ENCODE assay signal across 18 cellular contexts in the genomic region with DNA sequence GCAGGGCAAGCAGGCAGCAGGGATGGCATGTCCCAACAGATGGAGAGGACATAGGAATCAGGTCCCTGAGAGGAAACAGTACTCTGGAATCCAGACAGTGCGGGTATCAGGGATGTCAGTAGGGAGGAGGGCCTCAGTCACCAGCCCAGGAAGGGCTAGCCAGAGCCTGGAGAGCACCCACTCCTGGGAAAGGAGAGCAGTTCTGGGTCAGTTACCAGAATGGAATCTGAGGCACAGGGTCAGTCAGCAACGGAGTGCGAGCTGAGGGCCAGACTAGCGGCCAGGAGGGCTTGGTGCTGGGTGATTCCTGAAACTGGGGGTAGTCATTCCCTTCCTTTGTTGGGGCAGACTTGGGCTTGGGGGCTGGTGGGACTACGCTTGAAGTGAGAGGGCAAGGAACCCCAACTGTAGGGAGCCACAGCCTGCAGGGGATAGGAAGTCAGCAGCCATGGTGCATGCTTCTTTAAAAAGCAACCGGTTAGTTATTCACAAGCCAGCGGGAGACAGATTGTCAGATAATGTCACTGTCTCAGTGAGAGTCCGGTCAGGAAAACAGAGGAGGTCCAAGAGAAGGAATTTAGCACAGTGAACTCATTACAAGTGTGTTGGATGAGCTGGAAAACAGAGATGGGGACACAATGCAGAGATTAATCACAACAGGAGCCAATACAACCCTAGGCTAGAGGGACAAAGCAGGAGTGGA. TPM values are rescaled to one million over a fixed set of nuclear protein-coding genes. Genes with fewer than 3 reads are reported as not detected.
DNase-seq lines count a peak whose midpoint lies in the region; ATAC-seq, FAIRE-seq and TF ChIP-seq lines count a peak whose summit lies in the region.
"Had no signal": no experiment of that assay in that cellular context is flagged by ENCODE, and none has a peak within 500 bp of the region (broad histone marks: within the 10 kb centered on the region; RNA-seq: fewer than 3 reads in every experiment).

No MANE protein-coding gene starts in this region.

- H3K36me3 ChIP-seq in cardiac muscle cell (no peaks in the 10 kb centered on the region), right atrium auricular region (no peaks in the 10 kb centered on the region), astrocyte (ENCODE audit: insufficient read depth, low read length) (no peaks in the 10 kb centered on the region), neural progenitor cell (no peaks in the 10 kb centered on the region)
- H3K36me3 ChIP-seq: Peyer's patch had no signal

- H3K79me2 ChIP-seq in astrocyte (ENCODE audit: insufficient read depth, low read length) (no peaks in the 10 kb centered on the region), neural progenitor cell (ENCODE audit: low read depth) (no peaks in the 10 kb centered on the region)

- H3K4me1 Mint-ChIP-seq in astrocyte (ENCODE audit: low read depth, unreplicated experiment) (peaks cover 22% of the 10 kb centered on the region), neural progenitor cell (peaks cover 23% of the 10 kb centered on the region)
- peaks cover 55 to 62% of the 10 kb centered on the region in 2 donors for H3K4me1 Mint-ChIP-seq in stimulated activated naive B cell treated with anti-CD40 and anti-IgM and Interleukin-4, amounts not matched to agents 10 μg/mL and 1 μg/mL and 100 μg/mL, for 72 hours

- H3K36me3 Mint-ChIP-seq in astrocyte (ENCODE audit: low read depth, unreplicated experiment), result no peaks in the 10 kb centered on the region
- no peaks in the 10 kb centered on the region for H3K36me3 Mint-ChIP-seq in neural progenitor cell
- peaks cover 10 to 22% of the 10 kb centered on the region in 2 donors for H3K36me3 Mint-ChIP-seq in stimulated activated naive B cell treated with anti-CD40 and anti-IgM and Interleukin-4, amounts not matched to agents 10 μg/mL and 1 μg/mL and 100 μg/mL, for 72 hours

- TF ChIP-seq CTCF in cardiac muscle cell (IDR thresholded peaks at IDR 0.05; ENCODE audit: low read depth, low read length) (no peak), right atrium auricular region (IDR thresholded peaks at IDR 0.05) (no peak), astrocyte (IDR thresholded peaks at IDR 0.05; ENCODE audit: insufficient read depth, low read depth, low read length) (no peak), neural progenitor cell (IDR thresholded peaks at IDR 0.05) (no peak)

- H3K27me3 Mint-ChIP-seq in astrocyte (ENCODE audit: low read depth, unreplicated experiment), result peaks cover 13% of the 10 kb centered on the region
- peaks cover 2% of the 10 kb centered on the region for H3K27me3 Mint-ChIP-seq in neural progenitor cell (ENCODE audit: insufficient read depth, low read depth)
- H3K27me3 Mint-ChIP-seq in stimulated activated naive B cell treated with anti-CD40 and anti-IgM and Interleukin-4, amounts not matched to agents 10 μg/mL and 1 μg/mL and 100 μg/mL, for 72 hours, result no peaks in the 10 kb centered on the region

- H3K27ac Mint-ChIP-seq in astrocyte (ENCODE audit: unreplicated experiment), result no peak overlapping the region
- no peak overlapping the region for H3K27ac Mint-ChIP-seq in neural progenitor cell
- H3K27ac Mint-ChIP-seq in stimulated activated naive B cell treated with anti-CD40 and anti-IgM and Interleukin-4, amounts not matched to agents 10 μg/mL and 1 μg/mL and 100 μg/mL, for 72 hours, result peak overlapping the region; percentile 63
- H3K27ac Mint-ChIP-seq: HFFc6 had no signal

- ATAC-seq in stimulated activated naive B cell treated with anti-CD40 and anti-IgM and Interleukin-4, amounts not matched to agents 10 μg/mL and 1 μg/mL and 100 μg/mL, for 72 hours (replicated peaks), result no peak

- FAIRE-seq in astrocyte (lab: Jason Lieb, UNC), result no peak
- FAIRE-seq: A549 had no signal

- H2AFZ ChIP-seq in astrocyte (ENCODE audit: low read depth, low read length) (peak overlapping the region; percentile 17), neural progenitor cell (replicated peaks) (no peak overlapping the region)

- H3K9me3 Mint-ChIP-seq in astrocyte (ENCODE audit: unreplicated experiment), result no peaks in the 10 kb centered on the region
- H3K9me3 Mint-ChIP-seq in neural progenitor cell, result peaks cover 4% of the 10 kb centered on the region
- no peaks in the 10 kb centered on the region for H3K9me3 Mint-ChIP-seq in stimulated activated naive B cell treated with anti-CD40 and anti-IgM and Interleukin-4, amounts not matched to agents 10 μg/mL and 1 μg/mL and 100 μg/mL, for 72 hours
- H3K9me3 Mint-ChIP-seq: HFFc6 had no signal

- H3K4me1 ChIP-seq in cardiac muscle cell (ENCODE audit: low read depth), result peaks cover 13% of the 10 kb centered on the region
- H3K4me1 ChIP-seq in right atrium auricular region, result peaks cover 0 to 48% of the 10 kb centered on the region in 2 donors
- H3K4me1 ChIP-seq in astrocyte (ENCODE audit: insufficient read depth, low read length), result peaks cover 7% of the 10 kb centered on the region
- peaks cover 22% of the 10 kb centered on the region for H3K4me1 ChIP-seq in neural progenitor cell

- peaks cover 7% of the 10 kb centered on the region for H3F3A ChIP-seq in neural progenitor cell (ENCODE audit: low read depth)

- H3K4me3 ChIP-seq in cardiac muscle cell (no peak overlapping the region), right atrium auricular region (no peak overlapping the region), astrocyte (ENCODE audit: insufficient read depth, low read depth, low read length) (no peak overlapping the region), neural progenitor cell (no peak overlapping the region)
- H3K4me3 ChIP-seq: A549, Peyer's patch had no signal

- H3K4me2 ChIP-seq in astrocyte (ENCODE audit: low read length), result no peak overlapping the region
- peak overlapping the region; percentile 45 for H3K4me2 ChIP-seq in neural progenitor cell
- H3K4me2 ChIP-seq: A549 had no signal

- H3K4me3 Mint-ChIP-seq in astrocyte (ENCODE audit: unreplicated experiment), result no peak overlapping the region
- H3K4me3 Mint-ChIP-seq in neural progenitor cell, result no peak overlapping the region
- no peak overlapping the region for H3K4me3 Mint-ChIP-seq in stimulated activated naive B cell treated with anti-CD40 and anti-IgM and Interleukin-4, amounts not matched to agents 10 μg/mL and 1 μg/mL and 100 μg/mL, for 72 hours
- H3K4me3 Mint-ChIP-seq: HFFc6 had no signal

- peak overlapping the region; percentile 33 for H3K27ac ChIP-seq in cardiac muscle cell
- H3K27ac ChIP-seq in right atrium auricular region, result peak overlapping the region in 1 of 2 donors; percentile 16
- no peak overlapping the region for H3K27ac ChIP-seq in astrocyte (ENCODE audit: low read depth, low read length)
- no peak overlapping the region for H3K27ac ChIP-seq in neural progenitor cell
- H3K27ac ChIP-seq: A549, Peyer's patch had no signal

- DNase-seq in cardiac muscle cell (ENCODE audit: low read depth in 1 of 2, low spot score in 1 of 2) (no peak), right atrium auricular region (ENCODE audit: low spot score) (no peak), astrocyte (ENCODE audit: low read depth) (no peak), neural progenitor cell (ENCODE audit: low spot score) (peak; percentile 36), HPDE6-E6E7 (ENCODE audit: extremely low spot score) (no peak), NCI-H128 (lab: John Stamatoyannopoulos, UW; ENCODE audit: unreplicated experiment) (no peak)
- no peak for DNase-seq in stimulated activated naive B cell treated with anti-CD40 and anti-IgM and Interleukin-4, amounts not matched to agents 10 μg/mL and 1 μg/mL and 100 μg/mL, for 72 hours
- DNase-seq in stimulated activated CD4-positive, alpha-beta T cell treated with anti-CD3 and anti-CD28 coated beads, Interleukin-4, amount 100 ng/mL, for 4 hours, result no peak
- DNase-seq: GOT3, HFFc6, MV-4-11, NCI-H1436, NCI-H2029 treated with DMSO at 0.1 percent for 48 hours, NCI-H510A, Peyer's patch, SHP77 treated with DMSO at 0.1 percent for 48 hours had no signal

- H3K9me3 ChIP-seq in cardiac muscle cell (ENCODE audit: low read depth) (no peaks in the 10 kb centered on the region), right atrium auricular region (no peaks in the 10 kb centered on the region), astrocyte (ENCODE audit: insufficient read depth, low read depth, low read length) (no peaks in the 10 kb centered on the region), neural progenitor cell (ENCODE audit: low read depth) (no peaks in the 10 kb centered on the region)
- H3K9me3 ChIP-seq: A549, Peyer's patch had no signal

- H4K20me1 ChIP-seq in astrocyte (ENCODE audit: insufficient read depth, low read length) (no peaks in the 10 kb centered on the region), neural progenitor cell (ENCODE audit: low read depth) (no peaks in the 10 kb centered on the region)

- H3K27me3 ChIP-seq in cardiac muscle cell (no peaks in the 10 kb centered on the region), right atrium auricular region (no peaks in the 10 kb centered on the region), astrocyte (ENCODE audit: insufficient read depth, low read length) (no peaks in the 10 kb centered on the region), neural progenitor cell (no peaks in the 10 kb centered on the region)
- H3K27me3 ChIP-seq: Peyer's patch had no signal

- H3K9ac ChIP-seq in astrocyte (ENCODE audit: low read length), result no peak overlapping the region
- no peak overlapping the region for H3K9ac ChIP-seq in neural progenitor cell

RNA-seq across cellular contexts. Expression of a gene that starts 27.9 kb away (rescaled TPM):
- total RNA-seq in cardiac muscle cell, result 0.07 TPM in 1 of 2 replicates, not detected in the other
- polyA plus RNA-seq in cardiac muscle cell, result 0.07 and 0.14 TPM in 2 replicates
- total RNA-seq in right atrium auricular region, result 10 to 100 TPM in 1 of 2 donors, 1 to 10 TPM in 1; 6.7 to 11.6 TPM
- total RNA-seq in astrocyte, result 0.91 and 2.0 TPM in 2 replicates
- not detected in 2 replicates for total RNA-seq in neural progenitor cell (ENCODE audit: low replicate concordance)
- total RNA-seq: HFFc6 had no signal
- polyA plus RNA-seq: CD14-positive monocyte had no signal

RNA-seq across cellular contexts. Expression of a gene that starts 34.8 kb away (rescaled TPM):
- total RNA-seq in cardiac muscle cell (180 and 214 TPM in 2 replicates), right atrium auricular region (100 to 1,000 TPM; 679 to 853 TPM), astrocyte (1.8 and 2.1 TPM in 2 replicates), neural progenitor cell (ENCODE audit: low replicate concordance) (0.95 and 1.5 TPM in 2 replicates)
- polyA plus RNA-seq in cardiac muscle cell, result 68.0 and 107 TPM in 2 replicates

RNA-seq across cellular contexts. Expression of a gene that starts 46.3 kb away (rescaled TPM):
- 2.7 and 3.6 TPM in 2 replicates for total RNA-seq in cardiac muscle cell
- 4.8 and 5.6 TPM in 2 replicates for polyA plus RNA-seq in cardiac muscle cell
- 1 to 10 TPM; 7.5 to 9.7 TPM for total RNA-seq in right atrium auricular region
- total RNA-seq in astrocyte, result 2.6 and 3.1 TPM in 2 replicates
- total RNA-seq in neural progenitor cell (ENCODE audit: low replicate concordance), result 0.77 and 1.4 TPM in 2 replicates

RNA-seq across cellular contexts. Expression of a gene that starts 51.6 kb away (rescaled TPM):
- total RNA-seq in cardiac muscle cell, result 45.5 and 56.8 TPM in 2 replicates
- polyA plus RNA-seq in cardiac muscle cell, result 146 and 174 TPM in 2 replicates
- 10 to 100 TPM; 75.8 to 93.9 TPM for total RNA-seq in right atrium auricular region
- total RNA-seq in astrocyte, result 22.8 and 24.3 TPM in 2 replicates
- total RNA-seq in neural progenitor cell (ENCODE audit: low replicate concordance), result 20.9 and 23.6 TPM in 2 replicates

Comparison
In these comparisons a context has a peak if more than half of its experiments do, and no peak if none do; other contexts are left out.
1. RNA of a gene that starts 34.8 kb away (total RNA-seq): 679 to 853 TPM in right atrium auricular region and 180 to 214 TPM in cardiac muscle cell; 1.8 to 2.1 TPM in astrocyte and 0.95 to 1.5 TPM in neural progenitor cell; every median in the first group is over 10 times any median in the second.